ENCODE assay signal across 19 cellular contexts in genomic region chr22:35911877-35912276, GRCh38.
DNase-seq lines count a peak whose midpoint lies in the region; ATAC-seq and TF ChIP-seq lines count a peak whose summit lies in the region.
"Had no signal": no experiment of that assay in that cellular context is flagged by ENCODE, and none has a peak within 500 bp of the region (broad histone marks: within the 10 kb centered on the region; RNA-seq: fewer than 3 reads in every experiment).

No MANE protein-coding gene starts in this region.

- H3K9me3 Mint-ChIP-seq in mesothelial cell of epicardium, result no peaks in the 10 kb centered on the region
- no peaks in the 10 kb centered on the region for H3K9me3 Mint-ChIP-seq in activated CD8-positive, alpha-beta memory T cell treated with anti-CD3 and anti-CD28 coated beads, Interleukin-2, amount 10 ng/mL, durations not matched to agents 7 days and 5 days (ENCODE audit: low read depth)
- H3K9me3 Mint-ChIP-seq: CD14-positive monocyte had no signal

- no peak overlapping the region for H3K4me3 Mint-ChIP-seq in mesothelial cell of epicardium
- no peak overlapping the region for H3K4me3 Mint-ChIP-seq in activated CD8-positive, alpha-beta memory T cell treated with anti-CD3 and anti-CD28 coated beads, Interleukin-2, amount 10 ng/mL, durations not matched to agents 7 days and 5 days
- H3K4me3 Mint-ChIP-seq: CD14-positive monocyte had no signal

- peak overlapping the region; percentile 17 for H3K27ac Mint-ChIP-seq in mesothelial cell of epicardium
- no peak overlapping the region for H3K27ac Mint-ChIP-seq in activated CD8-positive, alpha-beta memory T cell treated with anti-CD3 and anti-CD28 coated beads, Interleukin-2, amount 10 ng/mL, durations not matched to agents 7 days and 5 days

- CTCF ChIA-PET in activated CD8-positive, alpha-beta memory T cell treated with anti-CD3 and anti-CD28 coated beads, Interleukin-2, amount 10 ng/mL, durations not matched to agents 7 days and 5 days (lab: Charles Lee), result interaction anchor here (1.2 to 1.4 kb wide), 2 partner anchors 10 to 154 kb away, joined by 4 to 6 read pairs; no protein-coding TSS in a partner anchor

- H3K4me1 Mint-ChIP-seq in mesothelial cell of epicardium, result peaks cover 48% of the 10 kb centered on the region
- H3K4me1 Mint-ChIP-seq in activated CD8-positive, alpha-beta memory T cell treated with anti-CD3 and anti-CD28 coated beads, Interleukin-2, amount 10 ng/mL, durations not matched to agents 7 days and 5 days, result peaks cover 17% of the 10 kb centered on the region

- H3K4me3 ChIP-seq in left ventricle myocardium inferior (no peak overlapping the region), right cardiac atrium (ENCODE audit: low read length) (no peak overlapping the region), adrenal gland (no peak overlapping the region), vagina (no peak overlapping the region)

- ATAC-seq in right cardiac atrium, result no peak
- ATAC-seq in activated CD8-positive, alpha-beta memory T cell treated with anti-CD3 and anti-CD28 coated beads, Interleukin-2, amount 10 ng/mL, durations not matched to agents 7 days and 5 days, result no peak
- ATAC-seq: HepG2 had no signal

- TF ChIP-seq POLR2A in adrenal gland (IDR thresholded peaks at IDR 0.05), result no peak
- no peak for TF ChIP-seq POLR2A in vagina (IDR thresholded peaks at IDR 0.05)

- H3K4me1 ChIP-seq in left ventricle myocardium inferior, result peaks cover 81% of the 10 kb centered on the region
- peaks cover 4% of the 10 kb centered on the region for H3K4me1 ChIP-seq in right cardiac atrium (ENCODE audit: control insufficient read depth, insufficient read depth, low read length)
- peaks cover 34 to 52% of the 10 kb centered on the region in 2 donors for H3K4me1 ChIP-seq in adrenal gland (replicated peaks in 1 of 2)
- H3K4me1 ChIP-seq in vagina, result peaks cover 51% of the 10 kb centered on the region

- 75% methylated on average over 2 of the region's 2 CpGs for WGBS in right cardiac atrium
- WGBS in adrenal gland, 4 donors, result 70 to 79% (median 75%) methylated on average over 2 of the region's 2 CpGs

- no peaks in the 10 kb centered on the region for H3K27me3 ChIP-seq in left ventricle myocardium inferior (ENCODE audit: low read depth)
- no peaks in the 10 kb centered on the region for H3K27me3 ChIP-seq in right cardiac atrium (ENCODE audit: control insufficient read depth, insufficient read depth)
- no peaks in the 10 kb centered on the region for H3K27me3 ChIP-seq in adrenal gland
- H3K27me3 ChIP-seq in vagina, result no peaks in the 10 kb centered on the region

- H3K27me3 Mint-ChIP-seq in mesothelial cell of epicardium (ENCODE audit: low read depth), result no peaks in the 10 kb centered on the region
- H3K27me3 Mint-ChIP-seq in activated CD8-positive, alpha-beta memory T cell treated with anti-CD3 and anti-CD28 coated beads, Interleukin-2, amount 10 ng/mL, durations not matched to agents 7 days and 5 days, result peaks cover 11% of the 10 kb centered on the region

- H3K9me3 ChIP-seq in left ventricle myocardium inferior (replicated peaks), result no peaks in the 10 kb centered on the region
- no peaks in the 10 kb centered on the region for H3K9me3 ChIP-seq in right cardiac atrium (ENCODE audit: control insufficient read depth, low read length)
- H3K9me3 ChIP-seq in adrenal gland (replicated peaks in 1 of 3), result no peaks in the 10 kb centered on the region
- no peaks in the 10 kb centered on the region for H3K9me3 ChIP-seq in vagina

- intact Hi-C loops in left ventricle myocardium inferior (cut with micrococcal nuclease) (no loop called here), right cardiac atrium (cut with DNase I) (loop anchor here (5.0 to 10.0 kb wide), 5 partner anchors 67 to 277 kb away; no protein-coding TSS in a partner anchor), adrenal gland (cut with DNase I) (loop anchor here (10.0 kb wide), 2 partner anchors 67 to 137 kb away; no protein-coding TSS in a partner anchor), vagina (cut with DNase I) (no loop called here)

- H3K36me3 ChIP-seq in left ventricle myocardium inferior, result no peaks in the 10 kb centered on the region
- no peaks in the 10 kb centered on the region for H3K36me3 ChIP-seq in adrenal gland (replicated peaks in 1 of 2)
- H3K36me3 ChIP-seq in vagina, result no peaks in the 10 kb centered on the region

- DNase-seq in left ventricle myocardium inferior (no peak), right cardiac atrium (no peak), adrenal gland (no peak), mesothelial cell of epicardium (ENCODE audit: low spot score in 2 of 2, unreplicated experiment in 2 of 2) (no peak), vagina (ENCODE audit: extremely low spot score in 2 of 2) (no peak), NCI-H2227 (lab: John Stamatoyannopoulos, UW; ENCODE audit: unreplicated experiment) (no peak)
- DNase-seq in activated CD8-positive, alpha-beta memory T cell treated with anti-CD3 and anti-CD28 coated beads, Interleukin-2, amount 50 U/mL, for 4 hours, result no peak
- no peak for DNase-seq in activated CD8-positive, alpha-beta memory T cell treated with anti-CD3 and anti-CD28 coated beads, Interleukin-2, amount 10 ng/mL, durations not matched to agents 7 days and 5 days
- DNase-seq: COR-L47, EL, KG1, NCI-H1048, NCI-H1436 treated with DMSO at 0.1 percent for 48 hours, NCI-H2081 treated with DMSO at 0.1 percent for 48 hours, NCI-H2227 treated with DMSO at 0.1 percent for 48 hours, NCI-H524, SHP77 treated with DMSO at 0.1 percent for 48 hours had no signal

- H3K27ac ChIP-seq in left ventricle myocardium inferior (replicated peaks) (peak overlapping the region; percentile 87), right cardiac atrium (ENCODE audit: low read length) (no peak overlapping the region), adrenal gland (peak overlapping the region in 4 of 5 donors; percentile 30 to 53 (median 34)), vagina (peak overlapping the region; percentile 76)

- TF ChIP-seq CTCF in left ventricle myocardium inferior (IDR thresholded peaks at IDR 0.05; ENCODE audit: borderline replicate concordance) (no peak), adrenal gland (IDR thresholded peaks at IDR 0.05) (no peak), mesothelial cell of epicardium (IDR thresholded peaks at IDR 0.05; ENCODE audit: unreplicated experiment) (no peak), vagina (IDR thresholded peaks at IDR 0.05) (no peak)

- no peaks in the 10 kb centered on the region for H3K36me3 Mint-ChIP-seq in mesothelial cell of epicardium
- no peaks in the 10 kb centered on the region for H3K36me3 Mint-ChIP-seq in activated CD8-positive, alpha-beta memory T cell treated with anti-CD3 and anti-CD28 coated beads, Interleukin-2, amount 10 ng/mL, durations not matched to agents 7 days and 5 days
- H3K36me3 Mint-ChIP-seq: CD14-positive monocyte had no signal

Comparison
In these comparisons a context has a peak if more than half of its experiments do, and no peak if none do; other contexts are left out.
1. intact Hi-C loops: an anchor here in right cardiac atrium (5.0 to 10.0 kb wide) and adrenal gland (10.0 kb wide); none called in left ventricle myocardium inferior and vagina.